8 cellular contexts compared by ENCODE assay signal in the genomic region with DNA sequence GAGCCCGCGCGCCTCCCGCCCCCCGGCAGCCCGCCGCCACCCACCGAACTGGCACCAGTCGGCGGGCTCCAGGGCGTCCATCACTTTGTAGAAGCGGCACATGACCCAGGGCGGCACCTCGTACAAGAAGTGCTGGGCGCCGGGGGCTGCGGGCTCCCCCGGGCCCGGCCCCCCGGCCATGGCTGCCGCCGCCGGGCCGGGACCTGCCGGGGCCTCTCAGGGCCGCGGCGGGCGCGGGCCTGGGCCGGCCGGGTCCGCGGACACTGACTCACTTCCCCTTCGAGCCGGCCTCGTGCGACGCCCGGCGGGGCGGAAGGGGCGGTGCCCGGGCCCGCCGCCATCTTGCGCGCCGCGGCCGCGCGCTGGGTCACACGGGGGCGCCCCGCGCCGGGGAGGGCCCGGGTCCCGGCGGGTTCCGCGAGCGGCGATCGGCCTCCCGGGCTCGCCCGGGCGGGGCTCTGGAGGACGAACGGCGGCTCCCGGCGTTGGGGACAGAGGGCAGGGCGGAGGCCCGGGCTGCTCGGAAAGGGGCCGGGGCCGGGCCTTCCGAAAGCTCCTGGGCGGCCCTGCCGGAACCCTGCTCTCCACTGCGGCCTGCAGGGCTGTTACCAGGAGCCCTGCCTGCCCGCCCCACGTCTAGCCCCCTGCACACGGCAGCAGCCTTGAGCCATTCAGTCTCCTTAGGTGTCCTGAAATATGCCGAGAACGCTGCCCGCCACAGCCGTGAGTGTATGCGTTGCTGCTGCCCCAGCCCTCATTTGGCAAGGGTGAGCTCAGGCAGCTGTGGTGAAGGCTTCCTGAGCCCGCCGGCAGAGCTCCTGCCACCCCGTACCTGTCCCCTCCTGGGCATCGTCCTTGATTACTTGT. TPM values are rescaled to one million over a fixed set of nuclear protein-coding genes. Genes with fewer than 3 reads are reported as not detected.
DNase-seq lines count a peak whose midpoint lies in the region; ATAC-seq, FAIRE-seq and TF ChIP-seq lines count a peak whose summit lies in the region.

Gene IRAK1, minus strand, starts transcription at position 270 of the 867 bp plus-strand sequence. Its CDS starts 90 bp downstream, at position 180.

- peak within 1 kb of the TSS; percentile 41 to 55 for H3K9ac ChIP-seq in kidney (ENCODE audit: low read length in 2 of 2)

- peak within 1 kb of the TSS; percentile 93 for H3K27ac Mint-ChIP-seq in chondrocyte (ENCODE audit: unreplicated experiment)

- H3K4me3 ChIP-seq in GM08714 (ENCODE audit: low read length) = peak within 1 kb of the TSS; percentile 81
- peak within 1 kb of the TSS; percentile 58 for H3K4me3 ChIP-seq in WI38 (ENCODE audit: low read depth, low read length)
- H3K4me3 ChIP-seq in kidney (ENCODE audit: low read length in 2 of 2) = peak within 1 kb of the TSS; percentile 32 to 51

- no peak for ATAC-seq in GM18870 (IDR thresholded peaks at IDR 0.05; ENCODE audit: unreplicated experiment)

- peaks cover 19% of the 10 kb centered on the region for H3K4me1 Mint-ChIP-seq in chondrocyte (ENCODE audit: low read depth)

- TF ChIP-seq CTCF in WI38 (IDR thresholded peaks at IDR 0.05; ENCODE audit: low read depth, low read length) (no peak), chondrocyte (IDR thresholded peaks at IDR 0.05) (no peak), kidney (IDR thresholded peaks at IDR 0.05; ENCODE audit: borderline replicate concordance, extremely low read depth, insufficient read depth) (no peak)

- H3K27ac ChIP-seq in kidney (ENCODE audit: low read depth in 2 of 2, low read length in 2 of 2) = peak within 1 kb of the TSS; percentile 53 to 78

- peaks cover 5 to 9% of the 10 kb centered on the region in 2 donors for H3K4me1 ChIP-seq in kidney (ENCODE audit: control insufficient read depth in 1 of 2, insufficient read depth in 1 of 2, low read depth in 1 of 2, low read length in 2 of 2)

- peaks cover 0 to 2% of the 10 kb centered on the region in 2 donors for H3K36me3 ChIP-seq in kidney (ENCODE audit: control insufficient read depth in 1 of 2, insufficient read depth in 2 of 2, low read length in 2 of 2)

- no peak for FAIRE-seq in kidney (lab: Jason Lieb, UNC)

- DNase-seq in GOT3 (lab: John Stamatoyannopoulos, UW) (peak; percentile 35), M059J (ENCODE audit: low read depth) (peak; percentile 74), chondrocyte (ENCODE audit: low spot score) (no peak), kidney (peak; percentile 73)
- DNase-seq in stimulated activated CD4-positive, alpha-beta T cell treated with anti-CD3 and anti-CD28 coated beads, Interleukin-15, amount 100 ng/mL, for 24 hours = peak; percentile 67

- peaks cover 2% of the 10 kb centered on the region for H3K36me3 Mint-ChIP-seq in chondrocyte (ENCODE audit: low read depth)

- H3K9me3 Mint-ChIP-seq in chondrocyte (ENCODE audit: low read depth) = no peaks in the 10 kb centered on the region

- intact Hi-C loops in kidney (cut with DNase I) = no loop called here

- H3K27me3 Mint-ChIP-seq in chondrocyte (ENCODE audit: low read depth) = no peaks in the 10 kb centered on the region

- H3K4me3 Mint-ChIP-seq in chondrocyte (ENCODE audit: unreplicated experiment) = peak within 1 kb of the TSS; percentile 74

- no peaks in the 10 kb centered on the region for H3K9me3 ChIP-seq in kidney (ENCODE audit: control insufficient read depth in 1 of 2, low read length in 2 of 2)

RNA-seq across cellular contexts. Expression of gene IRAK1, which starts in this region (rescaled TPM):
- total RNA-seq in M059J (2014; rRNA removed; shearing (Covaris generic)) = 89.3 and 152 TPM in 2 replicates
- total RNA-seq in chondrocyte = 88.0 to 113 TPM (median 104 TPM) in 3 replicates
- 85.3 TPM for total RNA-seq in kidney
- polyA plus RNA-seq in kidney (ENCODE audit: insufficient read depth, low read depth, low replicate concordance) = 46.6 TPM
